ENCODE assay signal across 8 cellular contexts in the genomic region with DNA sequence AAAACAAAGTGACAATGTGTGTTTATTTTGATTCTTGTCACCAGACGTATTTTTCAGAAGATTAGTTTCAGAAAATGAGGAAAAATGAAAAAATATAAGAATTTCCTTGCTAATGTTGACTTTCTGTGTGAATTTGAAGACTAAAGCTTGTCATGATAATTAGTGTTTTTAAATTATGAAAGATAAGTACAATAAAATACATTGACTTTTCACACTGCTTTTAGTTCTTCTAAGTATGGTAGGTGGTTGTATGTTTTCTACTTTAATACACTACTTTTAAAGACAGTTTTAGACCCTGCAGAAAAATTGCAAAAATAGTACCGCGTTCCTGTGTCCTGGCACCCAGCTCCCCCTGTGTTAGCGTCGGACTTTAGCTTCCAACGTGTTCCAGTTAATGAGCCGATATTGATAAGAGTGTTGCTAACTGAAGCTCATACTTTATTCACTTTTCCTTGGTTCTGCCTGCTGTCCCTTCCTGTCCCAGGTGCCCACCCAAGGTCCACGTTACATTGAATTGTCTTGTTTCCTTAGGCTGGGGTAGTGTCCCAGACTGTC. TPM values are rescaled to one million over a fixed set of nuclear protein-coding genes. Genes with fewer than 3 reads are reported as not detected.
A peak's percentile ranks its signal among the peaks of the same experiment; 100 is the strongest.
DNase-seq lines count a peak whose midpoint lies in the region; ATAC-seq and TF ChIP-seq lines count a peak whose summit lies in the region.

No MANE protein-coding gene starts in this region.

- no peaks in the 10 kb centered on the region for H4K20me1 ChIP-seq in OCI-LY3 (ENCODE audit: insufficient read depth, low read length)

- H3K27me3 ChIP-seq in OCI-LY3 (ENCODE audit: low read depth, low read length) = no peaks in the 10 kb centered on the region
- H3K27me3 ChIP-seq in ovary = no peaks in the 10 kb centered on the region

- peak overlapping the region; percentile 96 for H3K4me3 Mint-ChIP-seq in endothelial cell (ENCODE audit: unreplicated experiment)

- no peaks in the 10 kb centered on the region; the same call in 1 of the 2 replicates for H3K36me3 ChIP-seq in ES-I3 (ENCODE audit: insufficient read depth, low read length)
- peaks cover 22% of the 10 kb centered on the region for H3K36me3 ChIP-seq in OCI-LY3 (replicated peaks; ENCODE audit: low read depth, low read length)
- no peaks in the 10 kb centered on the region for H3K36me3 ChIP-seq in ovary

- H3K4me1 ChIP-seq in ES-I3 (ENCODE audit: insufficient read depth, low read length) (no peaks in the 10 kb centered on the region), OCI-LY3 (ENCODE audit: low read length) (peaks cover 17% of the 10 kb centered on the region), ovary (ENCODE audit: insufficient read depth) (peaks cover 2% of the 10 kb centered on the region)

- peak overlapping the region; percentile 75 for H3K4me2 ChIP-seq in OCI-LY3 (ENCODE audit: low read length)

- H3K27me3 Mint-ChIP-seq in endothelial cell (ENCODE audit: unreplicated experiment) = peaks cover 16% of the 10 kb centered on the region

- H3K4me3 ChIP-seq in OCI-LY3 (ENCODE audit: low read length) (peak overlapping the region; percentile 81), ovary (peak overlapping the region; percentile 60)

- H3K36me3 Mint-ChIP-seq in endothelial cell (ENCODE audit: low read depth, unreplicated experiment) = peaks cover 16% of the 10 kb centered on the region

- H3K27ac ChIP-seq in OCI-LY3 (ENCODE audit: low read length) (peak overlapping the region; percentile 25; the same call in 1 of the 2 replicates), ovary (peak overlapping the region in 1 of 2 donors; percentile 77)

- peaks cover 28% of the 10 kb centered on the region for H3K79me2 ChIP-seq in OCI-LY3 (ENCODE audit: low read length)

- ATAC-seq in HG02870 (IDR thresholded peaks at IDR 0.05; ENCODE audit: unreplicated experiment) = no peak
- no peak for ATAC-seq in left lobe of liver
- no peak for ATAC-seq in HG03108 (IDR thresholded peaks at IDR 0.05; ENCODE audit: unreplicated experiment)
- no peak for ATAC-seq in GM18870 (IDR thresholded peaks at IDR 0.05; ENCODE audit: unreplicated experiment)

- peaks cover 21% of the 10 kb centered on the region for H3K4me1 Mint-ChIP-seq in endothelial cell (ENCODE audit: unreplicated experiment)

- no peak for TF ChIP-seq POLR2A in ovary (IDR thresholded peaks at IDR 0.05)

- DNase-seq in endothelial cell (ENCODE audit: low spot score) = no peak
- DNase-seq in ovary = no peak
- DNase-seq in left lobe of liver (ENCODE audit: low spot score) = no peak

- H2AFZ ChIP-seq in OCI-LY3 (ENCODE audit: low read depth, low read length) = peak overlapping the region; percentile 79

- no peaks in the 10 kb centered on the region for H3K9me3 Mint-ChIP-seq in endothelial cell (ENCODE audit: unreplicated experiment)

- no peak for TF ChIP-seq EP300 in ovary (IDR thresholded peaks at IDR 0.05)

- peak overlapping the region; percentile 99 for H3K9ac ChIP-seq in ES-I3 (ENCODE audit: low read depth, low read length)
- H3K9ac ChIP-seq in OCI-LY3 (ENCODE audit: low read length) = peak overlapping the region; percentile 79

- WGBS in ovary, 3 donors = 5 to 6% (median 5%) methylated on average over 8 of the region's 8 CpGs

- intact Hi-C loops in ovary (cut with DNase I) = loop anchor here in 3 of 4 donors (5.0 to 10.0 kb wide), 6 partner anchors 50 to 112 kb away; partner anchors contain the start of genes ADNP2 (in 2 of the 3), SLC66A2 (in 1 of the 3) and TXNL4A (in 1 of the 3)

- H3K9me3 ChIP-seq in ES-I3 (ENCODE audit: control insufficient read depth, insufficient read depth, low read length) (no peaks in the 10 kb centered on the region), OCI-LY3 (ENCODE audit: insufficient read depth, low read length) (no peaks in the 10 kb centered on the region), ovary (no peaks in the 10 kb centered on the region)

- H3K27ac Mint-ChIP-seq in endothelial cell (ENCODE audit: unreplicated experiment) = peak overlapping the region; percentile 92

- TF ChIP-seq CTCF in OCI-LY3 (IDR thresholded peaks at IDR 0.05; ENCODE audit: low read depth, low read length) (no peak), endothelial cell (IDR thresholded peaks at IDR 0.05; ENCODE audit: unreplicated experiment) (no peak), ovary (IDR thresholded peaks at IDR 0.05) (no peak)

RNA-seq across cellular contexts. Expression of gene RBFA, which starts 0.7 kb away (rescaled TPM):
- 25.6 TPM for total RNA-seq in endothelial cell (ENCODE audit: unreplicated experiment)
- 10 to 100 TPM; 13.7 to 31.9 (median 18.2) TPM for total RNA-seq in ovary
- 10 to 100 TPM; 14.7 to 16.9 TPM for polyA plus RNA-seq in ovary
- 20.7 TPM for total RNA-seq in left lobe of liver

RNA-seq across cellular contexts. Expression of gene TXNL4A, which starts 46.6 kb away (rescaled TPM):
- total RNA-seq in endothelial cell (ENCODE audit: unreplicated experiment) = 86.8 TPM
- total RNA-seq in ovary = 10 to 100 TPM in 6 of 7 donors, 1 to 10 TPM in 1; 9.4 to 57.1 (median 42.3) TPM
- polyA plus RNA-seq in ovary = 10 to 100 TPM; 21.5 to 47.9 TPM
- 48.3 TPM for total RNA-seq in left lobe of liver
